7 cellular contexts compared by ENCODE assay signal in the genomic region with DNA sequence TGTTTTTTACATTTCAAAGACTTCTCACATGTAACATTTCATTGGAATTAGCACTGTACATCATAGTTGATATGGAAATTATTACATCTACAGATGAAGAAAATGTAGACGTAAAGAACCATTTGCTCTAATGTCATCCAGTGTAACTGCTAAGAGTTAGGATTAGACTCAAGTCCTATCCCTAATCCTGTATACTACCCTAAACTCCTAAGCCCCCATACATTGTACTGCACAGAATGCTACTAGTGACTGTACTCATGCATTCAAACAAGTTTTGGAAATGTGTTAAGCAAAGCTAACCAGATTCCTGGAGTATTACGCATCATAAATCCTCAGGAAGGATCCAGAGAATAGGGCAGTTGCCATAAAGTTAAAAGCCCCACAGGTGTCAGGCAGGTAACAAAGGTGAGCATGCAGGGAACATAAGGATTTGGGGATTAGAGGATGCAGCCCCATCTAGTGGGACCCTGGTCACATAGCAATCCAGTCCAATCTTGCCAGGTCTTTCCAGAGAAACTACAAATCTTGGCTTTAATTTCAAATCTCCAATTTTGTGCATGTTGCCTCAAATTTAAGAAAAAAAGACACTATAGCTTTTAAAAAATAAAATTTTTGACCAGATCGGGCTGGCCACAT. TPM values are rescaled to one million over a fixed set of nuclear protein-coding genes. Genes with fewer than 3 reads are reported as not detected.
DNase-seq lines count a peak whose midpoint lies in the region; ATAC-seq and TF ChIP-seq lines count a peak whose summit lies in the region.

No MANE protein-coding gene starts in this region.

- H3K27ac Mint-ChIP-seq in activated T-helper 2 cell treated with anti-CD3 and anti-CD28 coated beads, Interferon-gamma antibody, Interleukin-2, Interleukin-4, amounts not matched to agents 10 μg/mL and 5 μg/mL and 100 μg/mL, durations not matched to agents 14 hours and 24 hours and 36 hours, result peak overlapping the region; percentile 89
- peak overlapping the region in 7 of 10 donors; percentile 17 to 88 (median 71) for H3K27ac Mint-ChIP-seq in naive thymus-derived CD8-positive, alpha-beta T cell

- H3K27ac ChIP-seq in KMS-11, result no peak overlapping the region

- in situ Hi-C loops in G401 (cut with HindIII; ENCODE audit: low sequenced_read_pairs), result no loop called here

- no peaks in the 10 kb centered on the region for H3K27me3 Mint-ChIP-seq in activated T-helper 2 cell treated with anti-CD3 and anti-CD28 coated beads, Interferon-gamma antibody, Interleukin-2, Interleukin-4, amounts not matched to agents 10 μg/mL and 5 μg/mL and 100 μg/mL, durations not matched to agents 14 hours and 24 hours and 36 hours (ENCODE audit: low read depth)
- peaks cover 0 to 2% (median 0%) of the 10 kb centered on the region in 5 donors for H3K27me3 Mint-ChIP-seq in naive thymus-derived CD8-positive, alpha-beta T cell

- H3K36me3 ChIP-seq in KMS-11 (ENCODE audit: insufficient read depth), result no peaks in the 10 kb centered on the region

- ATAC-seq in naive thymus-derived CD8-positive, alpha-beta T cell, result no peak
- ATAC-seq in HG03095 (IDR thresholded peaks at IDR 0.05; ENCODE audit: unreplicated experiment) (no peak), HG03135 (IDR thresholded peaks at IDR 0.05; ENCODE audit: unreplicated experiment) (no peak)

- H3K36me3 Mint-ChIP-seq in activated T-helper 2 cell treated with anti-CD3 and anti-CD28 coated beads, Interferon-gamma antibody, Interleukin-2, Interleukin-4, amounts not matched to agents 10 μg/mL and 5 μg/mL and 100 μg/mL, durations not matched to agents 14 hours and 24 hours and 36 hours (ENCODE audit: low read depth), result peaks cover 31% of the 10 kb centered on the region
- peaks cover 0 to 21% (median under 1%) of the 10 kb centered on the region in 3 donors for H3K36me3 Mint-ChIP-seq in naive thymus-derived CD8-positive, alpha-beta T cell

- H4K20me1 ChIP-seq in KMS-11 (ENCODE audit: insufficient read depth), result no peaks in the 10 kb centered on the region

- TF ChIP-seq CTCF in KMS-11 (conservative IDR thresholded peaks at IDR 0.05; ENCODE audit: low read depth, low read length), result peak; percentile 73

- H3K4me1 ChIP-seq in KMS-11 (ENCODE audit: low read depth, poor library complexity, severe bottlenecking), result peaks cover 17% of the 10 kb centered on the region

- no peak overlapping the region for H3K4me2 ChIP-seq in KMS-11

- intact Hi-C loops in activated T-helper 2 cell treated with anti-CD3 and anti-CD28 coated beads, Interferon-gamma antibody, Interleukin-2, Interleukin-4, amounts not matched to agents 10 μg/mL and 5 μg/mL and 100 μg/mL, durations not matched to agents 14 hours and 24 hours and 36 hours (cut with micrococcal nuclease), result loop anchor here (5.0 kb wide), 2 partner anchors 240 to 575 kb away; a partner anchor contains a TSS

- no peak overlapping the region for H3K9ac ChIP-seq in KMS-11

- no peaks in the 10 kb centered on the region for H3K79me2 ChIP-seq in KMS-11 (ENCODE audit: insufficient read depth, low read depth)

- no peak overlapping the region for H2AFZ ChIP-seq in KMS-11 (ENCODE audit: low read depth)

- peaks cover 8% of the 10 kb centered on the region for H3K9me3 Mint-ChIP-seq in activated T-helper 2 cell treated with anti-CD3 and anti-CD28 coated beads, Interferon-gamma antibody, Interleukin-2, Interleukin-4, amounts not matched to agents 10 μg/mL and 5 μg/mL and 100 μg/mL, durations not matched to agents 14 hours and 24 hours and 36 hours
- H3K9me3 Mint-ChIP-seq in naive thymus-derived CD8-positive, alpha-beta T cell, result no peaks in the 10 kb centered on the region

- DNase-seq in GM03348 (ENCODE audit: low spot score) (peak; percentile 14), G401 (ENCODE audit: low spot score) (no peak)
- no peak for DNase-seq in activated T-helper 2 cell treated with anti-CD3 and anti-CD28 coated beads, Interferon-gamma antibody, Interleukin-2, Interleukin-4, amounts not matched to agents 10 μg/mL and 5 μg/mL and 100 μg/mL, durations not matched to agents 14 hours and 24 hours and 36 hours (ENCODE audit: low spot score)
- DNase-seq in naive thymus-derived CD8-positive, alpha-beta T cell, result peak in 1 of 10 donors; percentile 18

- H3K4me3 ChIP-seq in KMS-11 (IDR thresholded peaks at IDR 0.05; ENCODE audit: insufficient read depth, low read depth, low read length), result no peak overlapping the region

- no peak overlapping the region for H3K4me3 Mint-ChIP-seq in activated T-helper 2 cell treated with anti-CD3 and anti-CD28 coated beads, Interferon-gamma antibody, Interleukin-2, Interleukin-4, amounts not matched to agents 10 μg/mL and 5 μg/mL and 100 μg/mL, durations not matched to agents 14 hours and 24 hours and 36 hours (ENCODE audit: low read depth)
- no peak overlapping the region for H3K4me3 Mint-ChIP-seq in naive thymus-derived CD8-positive, alpha-beta T cell

- POLR2A ChIA-PET in naive thymus-derived CD8-positive, alpha-beta T cell (lab: Charles Lee), result no interaction called here

- no peaks in the 10 kb centered on the region for H3K27me3 ChIP-seq in KMS-11 (ENCODE audit: insufficient read depth, low read depth)

- peaks cover 85% of the 10 kb centered on the region for H3K4me1 Mint-ChIP-seq in activated T-helper 2 cell treated with anti-CD3 and anti-CD28 coated beads, Interferon-gamma antibody, Interleukin-2, Interleukin-4, amounts not matched to agents 10 μg/mL and 5 μg/mL and 100 μg/mL, durations not matched to agents 14 hours and 24 hours and 36 hours (ENCODE audit: low read depth)
- peaks cover 14 to 60% (median 59%) of the 10 kb centered on the region in 4 donors for H3K4me1 Mint-ChIP-seq in naive thymus-derived CD8-positive, alpha-beta T cell

RNA-seq across cellular contexts. Expression of a gene that starts 32.0 kb away (rescaled TPM):
- 0.64 and 1.2 TPM in 2 replicates for total RNA-seq in activated T-helper 2 cell treated with anti-CD3 and anti-CD28 coated beads, Interferon-gamma antibody, Interleukin-2, Interleukin-4, amounts not matched to agents 10 μg/mL and 5 μg/mL and 100 μg/mL, durations not matched to agents 14 hours and 24 hours and 36 hours
- 10 to 100 TPM; 26.5 to 30.2 TPM for total RNA-seq in naive thymus-derived CD8-positive, alpha-beta T cell
- 1 to 10 TPM; 2.3 to 4.7 (median 4.6) TPM for polyA plus RNA-seq in naive thymus-derived CD8-positive, alpha-beta T cell
- not detected in 2 replicates for total RNA-seq in G401 (2014; rRNA removed; shearing (Covaris generic))

Comparison
In these comparisons a context has a peak if more than half of its experiments do, and no peak if none do; other contexts are left out.
1. RNA of a gene that starts 32.0 kb away (total RNA-seq): 26.5 to 30.2 TPM in naive thymus-derived CD8-positive, alpha-beta T cell; 0.64 to 1.2 TPM in activated T-helper 2 cell treated with anti-CD3 and anti-CD28 coated beads, Interferon-gamma antibody, Interleukin-2, Interleukin-4, amounts not matched to agents 10 μg/mL and 5 μg/mL and 100 μg/mL, durations not matched to agents 14 hours and 24 hours and 36 hours and not detected in G401; every median in the first group is over 10 times any median in the second.